Comparison of ENCODE assay signal across 15 cellular contexts in the genomic region with DNA sequence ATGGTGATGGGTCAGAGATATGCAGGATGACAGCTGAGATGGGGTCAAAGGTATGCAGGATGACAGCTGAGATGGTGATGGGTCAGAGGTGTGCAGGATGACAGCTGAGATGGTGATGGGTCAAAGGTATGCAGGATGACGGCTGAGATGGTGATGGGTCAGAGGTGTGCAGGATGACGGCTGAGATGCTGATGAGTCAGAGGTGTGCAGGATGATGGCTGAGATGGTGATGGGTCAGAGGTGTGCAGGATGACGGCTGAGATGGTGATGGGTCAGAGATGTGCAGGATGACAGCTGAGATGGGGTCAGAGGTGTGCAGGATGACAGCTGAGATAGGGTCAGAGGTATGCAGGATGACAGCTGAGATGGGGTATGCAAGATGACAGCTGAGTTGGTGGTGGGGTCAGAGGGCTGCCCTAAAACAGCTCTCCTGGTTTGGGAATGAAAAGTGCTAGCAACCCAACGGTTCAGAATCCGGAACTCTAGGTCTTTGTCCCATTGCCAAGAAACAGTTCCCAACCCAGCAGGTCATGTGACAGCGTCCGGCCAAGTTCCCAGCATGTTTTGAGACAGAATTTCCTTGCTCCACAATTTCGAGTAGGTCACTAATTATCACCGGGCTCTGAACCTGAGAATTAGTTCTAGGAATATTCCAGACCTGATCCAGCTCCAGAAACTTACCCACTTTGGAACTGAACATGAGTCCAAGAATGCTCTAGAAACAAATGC. TPM values are rescaled to one million over a fixed set of nuclear protein-coding genes. Genes with fewer than 3 reads are reported as not detected.
DNase-seq lines count a peak whose midpoint lies in the region; ATAC-seq and TF ChIP-seq lines count a peak whose summit lies in the region.
"Had no signal": no experiment of that assay in that cellular context is flagged by ENCODE, and none has a peak within 500 bp of the region (broad histone marks: within the 10 kb centered on the region; RNA-seq: fewer than 3 reads in every experiment).

No MANE protein-coding gene starts in this region.

- intact Hi-C loops in dorsolateral prefrontal cortex (cut with DNase I) = no loop called here

- peak overlapping the region; percentile 37 for H3K27ac Mint-ChIP-seq in activated T-cell treated with anti-CD3 and anti-CD28 coated beads, Interleukin-2, amount 50 U/mL, for 24 hours
- peak overlapping the region in 4 of 6 donors; percentile 26 to 91 (median 54) for H3K27ac Mint-ChIP-seq in naive B cell
- no peak overlapping the region for H3K27ac Mint-ChIP-seq in type B pancreatic cell
- H3K27ac Mint-ChIP-seq in osteocyte (ENCODE audit: unreplicated experiment) = no peak overlapping the region

- no peaks in the 10 kb centered on the region for H3K27me3 ChIP-seq in dorsolateral prefrontal cortex

- ATAC-seq in naive B cell (ENCODE audit: low read depth in 2 of 2) (no peak), GM21576 (IDR thresholded peaks at IDR 0.05; ENCODE audit: unreplicated experiment) (no peak)
- ATAC-seq: A549 had no signal

- TF ChIP-seq CTCF in dorsolateral prefrontal cortex (IDR thresholded peaks at IDR 0.05 in 54 of 56, conservative IDR thresholded peaks at IDR 0.05 in 2 of 56; ENCODE audit: low read depth in 1 of 56, partially characterized antibody in 56 of 56) (peak in 1 of 56 donors; percentile 9), type B pancreatic cell (conservative IDR thresholded peaks at IDR 0.05) (no peak), osteocyte (IDR thresholded peaks at IDR 0.05) (no peak)

- peaks cover 81% of the 10 kb centered on the region for H3K36me3 Mint-ChIP-seq in activated T-cell treated with anti-CD3 and anti-CD28 coated beads, Interleukin-2, amount 50 U/mL, for 24 hours (ENCODE audit: low read depth)
- peaks cover 4 to 6% of the 10 kb centered on the region in 2 donors for H3K36me3 Mint-ChIP-seq in naive B cell
- H3K36me3 Mint-ChIP-seq in type B pancreatic cell = peaks cover 23% of the 10 kb centered on the region
- H3K36me3 Mint-ChIP-seq in osteocyte (ENCODE audit: unreplicated experiment) = peaks cover 25% of the 10 kb centered on the region

- H3K9me3 Mint-ChIP-seq in activated T-cell treated with anti-CD3 and anti-CD28 coated beads, Interleukin-2, amount 50 U/mL, for 24 hours = no peaks in the 10 kb centered on the region
- H3K9me3 Mint-ChIP-seq in naive B cell = no peaks in the 10 kb centered on the region
- H3K9me3 Mint-ChIP-seq in type B pancreatic cell = no peaks in the 10 kb centered on the region
- no peaks in the 10 kb centered on the region for H3K9me3 Mint-ChIP-seq in osteocyte (ENCODE audit: unreplicated experiment)

- H3K4me1 Mint-ChIP-seq in activated T-cell treated with anti-CD3 and anti-CD28 coated beads, Interleukin-2, amount 50 U/mL, for 24 hours (ENCODE audit: low read depth) = peaks cover 30% of the 10 kb centered on the region
- H3K4me1 Mint-ChIP-seq in naive B cell = peaks cover 14 to 42% (median 27%) of the 10 kb centered on the region in 3 donors
- H3K4me1 Mint-ChIP-seq in type B pancreatic cell (ENCODE audit: unreplicated experiment) = peaks cover 9% of the 10 kb centered on the region
- H3K4me1 Mint-ChIP-seq in osteocyte (ENCODE audit: unreplicated experiment) = peaks cover 27% of the 10 kb centered on the region

- peak overlapping the region; percentile 20 to 100 (median 100) for H3K27ac ChIP-seq in dorsolateral prefrontal cortex
- H3K27ac ChIP-seq: A549 had no signal

- DNase-seq in activated T-cell treated with anti-CD3 and anti-CD28 coated beads, Interleukin-2, amount 50 U/mL, for 24 hours = no peak
- no peak for DNase-seq in activated T-cell treated with anti-CD3 and anti-CD28 coated beads for 4 hours
- peak in 8 of 10 donors; percentile 45 to 72 (median 58) for DNase-seq in dorsolateral prefrontal cortex
- DNase-seq in naive B cell = no peak
- no peak for DNase-seq in type B pancreatic cell (ENCODE audit: extremely low spot score, unreplicated experiment)
- no peak for DNase-seq in NK-92 treated with Interleukin-12 subunit alpha and Interleukin-12 subunit beta, amount 100 ng/mL, for 24 hours (lab: John Stamatoyannopoulos, UW)
- DNase-seq in osteocyte (ENCODE audit: extremely low spot score, unreplicated experiment) = no peak
- DNase-seq: activated CD4-positive, alpha-beta T cell treated with anti-CD3 and anti-CD28 coated beads for 4 hours; central memory CD4-positive, alpha-beta T cell; MV-4-11; OCI-M1; stimulated activated CD4-positive, alpha-beta T cell treated with anti-CD3 and anti-CD28 coated beads, Interleukin-12 subunit alpha, Interleukin-12 subunit beta, amount 100 ng/mL, for 4 hours had no signal

- peak overlapping the region in 37 of 59 donors; percentile 5 to 100 (median 93) for H3K4me3 ChIP-seq in dorsolateral prefrontal cortex
- H3K4me3 ChIP-seq: A549 had no signal

- H3K4me3 Mint-ChIP-seq in activated T-cell treated with anti-CD3 and anti-CD28 coated beads, Interleukin-2, amount 50 U/mL, for 24 hours = no peak overlapping the region
- H3K4me3 Mint-ChIP-seq in naive B cell = peak overlapping the region in 5 of 8 donors; percentile 15 to 69 (median 43)
- H3K4me3 Mint-ChIP-seq in type B pancreatic cell = peak overlapping the region; percentile 22
- H3K4me3 Mint-ChIP-seq in osteocyte (ENCODE audit: unreplicated experiment) = no peak overlapping the region

- no peaks in the 10 kb centered on the region for H3K27me3 Mint-ChIP-seq in activated T-cell treated with anti-CD3 and anti-CD28 coated beads, Interleukin-2, amount 50 U/mL, for 24 hours
- H3K27me3 Mint-ChIP-seq in naive B cell (no peaks in the 10 kb centered on the region), type B pancreatic cell (no peaks in the 10 kb centered on the region), osteocyte (ENCODE audit: unreplicated experiment) (no peaks in the 10 kb centered on the region)

RNA-seq across cellular contexts. Expression of a gene that starts 3.3 kb away (rescaled TPM):
- 100 to 1,000 TPM; 527 to 872 (median 653) TPM for total RNA-seq in dorsolateral prefrontal cortex
- 100 to 1,000 TPM in 3 of 6 donors, 10 to 100 TPM in 3; 68.2 to 131 (median 102) TPM for polyA plus RNA-seq in naive B cell (ENCODE audit: low read depth in 6 of 6)
- total RNA-seq in type B pancreatic cell (ENCODE audit: low replicate concordance) = 109 and 117 TPM in 2 replicates
- 193 and 204 TPM in 2 replicates for total RNA-seq in osteocyte

RNA-seq across cellular contexts. Expression of a gene that starts 22.6 kb away (rescaled TPM):
- total RNA-seq in dorsolateral prefrontal cortex = not detected
- polyA plus RNA-seq in naive B cell (ENCODE audit: low read depth in 6 of 6) = not detected
- not detected in 2 replicates for total RNA-seq in type B pancreatic cell (ENCODE audit: low replicate concordance)
- total RNA-seq in osteocyte = not detected in 2 replicates
- total RNA-seq: subcutaneous adipose tissue had no signal
- polyA plus RNA-seq: A549 had no signal

RNA-seq across cellular contexts. Expression of a gene that starts 36.4 kb away (rescaled TPM):
- total RNA-seq in dorsolateral prefrontal cortex = 100 to 1,000 TPM in 112 of 120 experiments, 10 to 100 TPM in 8; 84.8 to 189 (median 120) TPM
- 100 to 1,000 TPM; 128 to 360 (median 285) TPM for polyA plus RNA-seq in naive B cell (ENCODE audit: low read depth in 6 of 6)
- total RNA-seq in type B pancreatic cell (ENCODE audit: low replicate concordance) = 274 and 291 TPM in 2 replicates
- total RNA-seq in osteocyte = 231 and 232 TPM in 2 replicates

RNA-seq across cellular contexts. Expression of a gene that starts 40.0 kb away (rescaled TPM):
- total RNA-seq in dorsolateral prefrontal cortex (under 1 TPM in 9 of 120 experiments, not detected in 111; 0.10 to 0.18 (median 0.11) TPM), type B pancreatic cell (ENCODE audit: low replicate concordance) (not detected in 2 replicates), osteocyte (not detected in 2 replicates)
- not detected for polyA plus RNA-seq in naive B cell (ENCODE audit: low read depth in 6 of 6)
- total RNA-seq: subcutaneous adipose tissue had no signal
- polyA plus RNA-seq: A549 had no signal

Comparison
In these comparisons a context has a peak if more than half of its experiments do, and no peak if none do; other contexts are left out.
1. DNase-seq: peak in dorsolateral prefrontal cortex (8 of 10); none in activated T-cell treated with anti-CD3 and anti-CD28 coated beads, Interleukin-2, amount 50 U/mL, for 24 hours (single experiment), activated T-cell treated with anti-CD3 and anti-CD28 coated beads for 4 hours (single experiment), naive B cell (single experiment), type B pancreatic cell (single experiment), NK-92 treated with Interleukin-12 subunit alpha and Interleukin-12 subunit beta, amount 100 ng/mL, for 24 hours (single experiment) and osteocyte (single experiment).
2. H3K27ac Mint-ChIP-seq: peak in activated T-cell treated with anti-CD3 and anti-CD28 coated beads, Interleukin-2, amount 50 U/mL, for 24 hours (single experiment) and naive B cell (4 of 6); none in type B pancreatic cell (single experiment) and osteocyte (single experiment).
3. H3K4me3 Mint-ChIP-seq: peak in naive B cell (5 of 8) and type B pancreatic cell (single experiment); none in activated T-cell treated with anti-CD3 and anti-CD28 coated beads, Interleukin-2, amount 50 U/mL, for 24 hours (single experiment) and osteocyte (single experiment).